20 cellular contexts compared by ENCODE assay signal in the genomic region with DNA sequence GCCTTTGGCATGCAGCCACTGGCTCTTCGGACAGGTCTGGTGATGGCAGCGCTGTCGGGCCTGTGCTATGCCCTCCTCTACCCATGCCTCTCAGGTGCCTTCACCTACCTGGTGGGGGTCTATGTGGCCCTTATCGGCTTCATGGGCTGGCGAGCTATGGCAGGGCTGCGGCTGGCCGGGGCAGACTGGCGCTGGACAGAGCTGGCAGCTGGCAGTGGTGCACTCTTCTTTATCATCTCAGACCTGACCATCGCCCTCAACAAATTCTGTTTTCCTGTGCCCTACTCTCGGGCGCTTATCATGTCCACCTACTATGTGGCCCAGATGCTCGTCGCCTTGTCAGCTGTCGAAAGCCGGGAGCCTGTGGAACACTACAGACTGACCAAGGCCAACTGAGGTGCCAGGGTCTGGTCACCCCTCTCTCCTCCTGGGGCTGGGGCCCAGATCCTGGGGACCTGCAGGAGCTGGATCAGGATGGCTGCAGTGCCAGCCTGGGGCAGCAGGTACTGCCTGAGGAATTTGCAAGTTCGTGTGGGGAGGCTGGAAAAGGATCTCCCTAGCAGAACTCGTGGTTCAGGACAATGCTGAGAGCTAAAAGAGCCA. TPM values are rescaled to one million over a fixed set of nuclear protein-coding genes. Genes with fewer than 3 reads are reported as not detected.
"Had no signal": no experiment of that assay in that cellular context is flagged by ENCODE, and none has a peak within 500 bp of the region (broad histone marks: within the 10 kb centered on the region; RNA-seq: fewer than 3 reads in every experiment).

No MANE protein-coding gene starts in this region.

- H3K9me3 ChIP-seq: ovary, suprapubic skin, thyroid gland had no signal

- H3K27ac ChIP-seq: coronary artery, hepatocyte, suprapubic skin, thyroid gland had no signal

- FAIRE-seq: urothelium cell line had no signal

- H3K36me3 ChIP-seq: ovary had no signal

- DNase-seq: dorsolateral prefrontal cortex; effector CD8-positive, alpha-beta T cell; foreskin melanocyte; head of caudate nucleus; left colon; left ventricle myocardium superior; mammary epithelial cell; midbrain; nucleus accumbens; ovary; right cardiac atrium; stimulated activated CD4-positive, alpha-beta T cell treated with anti-CD3 and anti-CD28 coated beads, Interleukin-2, amount 100 ng/mL, for 48 hours; stimulated activated naive CD4-positive, alpha-beta T cell treated with Interleukin-2 at 50 U/mL for 16 hours; thyroid gland had no signal

- H3K4me3 ChIP-seq: coronary artery, hepatocyte, ovary, smooth muscle cell, suprapubic skin, thyroid gland had no signal

- H3K36me3 Mint-ChIP-seq: type B pancreatic cell had no signal

- H3K9me3 Mint-ChIP-seq: type B pancreatic cell had no signal

- ATAC-seq: left colon, left ventricle myocardium superior, right cardiac atrium had no signal

RNA-seq across cellular contexts. Expression of a gene that starts 24.3 kb away (rescaled TPM):
- total RNA-seq: hepatocyte, smooth muscle cell had no signal
- polyA plus RNA-seq: hepatocyte, smooth muscle cell had no signal
